In genomic region chr21:44006656-44007055, GRCh38 we compare ENCODE assay signal across 11 cellular contexts. TPM values are rescaled to one million over a fixed set of nuclear protein-coding genes. Genes with fewer than 3 reads are reported as not detected.
DNase-seq lines count a peak whose midpoint lies in the region; ATAC-seq, FAIRE-seq and TF ChIP-seq lines count a peak whose summit lies in the region.
"Had no signal": no experiment of that assay in that cellular context is flagged by ENCODE, and none has a peak within 500 bp of the region (broad histone marks: within the 10 kb centered on the region; RNA-seq: fewer than 3 reads in every experiment).

No MANE protein-coding gene starts in this region.

- peak; percentile 47 for DNase-seq in M059J (ENCODE audit: low read depth)
- no peak for DNase-seq in endothelial cell of umbilical vein (ENCODE audit: low read depth, low spot score)
- no peak for DNase-seq in tibial artery
- DNase-seq in esophagus squamous epithelium (lab: John Stamatoyannopoulos, UW): no peak
- no peak for DNase-seq in NCI-H524 (lab: John Stamatoyannopoulos, UW)
- DNase-seq: anterior cingulate cortex, occipital lobe had no signal

- H3K79me2 ChIP-seq in endothelial cell of umbilical vein (ENCODE audit: control insufficient read depth, insufficient read depth, low read length): no peaks in the 10 kb centered on the region

- dilution Hi-C loops in endothelial cell of umbilical vein (cut with MboI; ENCODE audit: extremely low pct_ligation_motif_present, low sequenced_read_pairs): no loop called here

- H3K36me3 ChIP-seq in endothelial cell of umbilical vein (ENCODE audit: control insufficient read depth in 2 of 2, extremely low read depth in 1 of 2, insufficient read depth in 2 of 2, low read length in 2 of 2): no peaks in the 10 kb centered on the region
- H3K36me3 ChIP-seq in muscle layer of duodenum (ENCODE audit: control insufficient read depth in 1 of 2, insufficient read depth in 2 of 2, low read length in 2 of 2): no peaks in the 10 kb centered on the region
- H3K36me3 ChIP-seq in tibial artery: no peaks in the 10 kb centered on the region
- no peaks in the 10 kb centered on the region for H3K36me3 ChIP-seq in esophagus squamous epithelium

- TF ChIP-seq POLR2A in endothelial cell of umbilical vein (IDR thresholded peaks at IDR 0.05; ENCODE audit: low read depth, low read length): no peak
- no peak for TF ChIP-seq POLR2A in esophagus squamous epithelium (IDR thresholded peaks at IDR 0.05)

- ATAC-seq in HG03571 (IDR thresholded peaks at IDR 0.05; ENCODE audit: unreplicated experiment): no peak
- no peak for ATAC-seq in HG02852 (IDR thresholded peaks at IDR 0.05; ENCODE audit: unreplicated experiment)

- peaks cover 18% of the 10 kb centered on the region for H3K4me1 ChIP-seq in endothelial cell of umbilical vein (ENCODE audit: control insufficient read depth, extremely low read depth, insufficient read depth, low read length)
- H3K4me1 ChIP-seq in muscle layer of duodenum (ENCODE audit: control insufficient read depth in 1 of 2, insufficient read depth in 2 of 2, low read length in 2 of 2): peaks cover 0 to 13% of the 10 kb centered on the region in 2 donors
- peaks cover 0 to 23% (median 14%) of the 10 kb centered on the region in 4 donors for H3K4me1 ChIP-seq in tibial artery
- peaks cover 0 to 9% (median 3%) of the 10 kb centered on the region in 3 donors for H3K4me1 ChIP-seq in esophagus squamous epithelium

- no peaks in the 10 kb centered on the region for H3K9me1 ChIP-seq in endothelial cell of umbilical vein (replicated peaks; ENCODE audit: control insufficient read depth, extremely low read depth, insufficient read depth, low read length)

- intact Hi-C loops in endothelial cell of umbilical vein (cut with micrococcal nuclease): no loop called here
- intact Hi-C loops in tibial artery (cut with DNase I; ENCODE audit: low total_unique reads): no loop called here
- intact Hi-C loops in esophagus squamous epithelium (cut with DNase I): no loop called here

- TF ChIP-seq CTCF in endothelial cell of umbilical vein (IDR thresholded peaks at IDR 0.05; ENCODE audit: extremely low read depth in 1 of 2, insufficient read depth in 1 of 2, low read depth in 1 of 2, low read length in 2 of 2): no peak
- no peak for TF ChIP-seq CTCF in tibial artery (IDR thresholded peaks at IDR 0.05)
- no peak for TF ChIP-seq CTCF in esophagus squamous epithelium (IDR thresholded peaks at IDR 0.05)

- H3K27ac ChIP-seq in endothelial cell of umbilical vein (ENCODE audit: insufficient read depth, low read depth, low read length) (peak overlapping the region; percentile 27), muscle layer of duodenum (ENCODE audit: low read length) (peak overlapping the region; percentile 29), tibial artery (peak overlapping the region; percentile 48 to 61), esophagus squamous epithelium (peak overlapping the region in 1 of 4 donors; percentile 29)

- no peak overlapping the region for H3K4me2 ChIP-seq in endothelial cell of umbilical vein (ENCODE audit: insufficient read depth, low read length)

- no peak for FAIRE-seq in endothelial cell of umbilical vein (lab: Jason Lieb, UNC)
- FAIRE-seq: K562 had no signal

- no peak overlapping the region for H3K4me3 ChIP-seq in endothelial cell of umbilical vein (replicated peaks in 1 of 3; ENCODE audit: insufficient read depth in 1 of 3, low read depth in 1 of 3, low read length in 3 of 3)
- no peak overlapping the region for H3K4me3 ChIP-seq in muscle layer of duodenum (ENCODE audit: low read depth in 1 of 2, low read length in 2 of 2)
- no peak overlapping the region for H3K4me3 ChIP-seq in tibial artery
- H3K4me3 ChIP-seq in esophagus squamous epithelium: no peak overlapping the region
- H3K4me3 ChIP-seq: K562 had no signal

- no peaks in the 10 kb centered on the region for H4K20me1 ChIP-seq in endothelial cell of umbilical vein (replicated peaks; ENCODE audit: control insufficient read depth, extremely low read depth, insufficient read depth, low read length)

- peak overlapping the region; percentile 59 for H2AFZ ChIP-seq in endothelial cell of umbilical vein (ENCODE audit: low read depth, low read length)

- no peak overlapping the region for H3K9ac ChIP-seq in endothelial cell of umbilical vein (replicated peaks; ENCODE audit: extremely low read depth, insufficient read depth, low read length)

- no TSS peak for BruUV-seq in endothelial cell of umbilical vein (replicated peaks; lab: Mats Ljungman, UMichigan)

- CTCF ChIA-PET in endothelial cell of umbilical vein (lab: Charles Lee): interaction anchor here (1.4 kb wide), 1 partner anchor 10 kb away, joined by 4 read pairs; no protein-coding TSS in a partner anchor

- WGBS in esophagus squamous epithelium, 2 donors: 79 to 85% methylated on average over 8 of the region's 8 CpGs

- no peaks in the 10 kb centered on the region for H3K27me3 ChIP-seq in endothelial cell of umbilical vein (ENCODE audit: control insufficient read depth in 2 of 2, insufficient read depth in 2 of 2, low read length in 2 of 2)
- no peaks in the 10 kb centered on the region for H3K27me3 ChIP-seq in muscle layer of duodenum (ENCODE audit: low read depth, low read length)
- no peaks in the 10 kb centered on the region for H3K27me3 ChIP-seq in tibial artery
- no peaks in the 10 kb centered on the region for H3K27me3 ChIP-seq in esophagus squamous epithelium

- POLR2A ChIA-PET in endothelial cell of umbilical vein (lab: Charles Lee): no interaction called here

- H3K9me3 ChIP-seq in endothelial cell of umbilical vein (replicated peaks; ENCODE audit: control insufficient read depth, insufficient read depth, low read length): no peaks in the 10 kb centered on the region
- H3K9me3 ChIP-seq in muscle layer of duodenum (ENCODE audit: control insufficient read depth in 1 of 2, low read length in 2 of 2): no peaks in the 10 kb centered on the region
- H3K9me3 ChIP-seq in tibial artery: no peaks in the 10 kb centered on the region
- no peaks in the 10 kb centered on the region for H3K9me3 ChIP-seq in esophagus squamous epithelium

TF ChIP-seq in endothelial cell of umbilical vein, 7 proteins besides CTCF, POLR2A, EP300 and RAD21:
- TF ChIP-seq JUN (IDR thresholded peaks at IDR 0.05; ENCODE audit: borderline replicate concordance, insufficient read depth, insufficient read length, low read depth): no peak
- TF ChIP-seq EZH2 (IDR thresholded peaks at IDR 0.05; ENCODE audit: borderline replicate concordance, low read depth, low read length, severe bottlenecking): no peak
- no peak for TF ChIP-seq GATA2 (IDR thresholded peaks at IDR 0.05; ENCODE audit: insufficient read depth, insufficient read length, low read depth, low read length)

RNA-seq across cellular contexts. Expression of gene TRAPPC10, which starts 5.5 kb away (rescaled TPM):
- total RNA-seq in M059J (2014; rRNA removed; shearing (Covaris generic)): 18.4 and 33.1 TPM in 2 replicates
- total RNA-seq in endothelial cell of umbilical vein: 33.6 and 44.4 TPM in 2 replicates
- 21.5 and 21.7 TPM in 2 replicates for polyA plus RNA-seq in endothelial cell of umbilical vein
- polyA plus RNA-seq in endothelial cell of umbilical vein (2011; cell fraction: cytosol; rRNA removed): 18.2 and 18.3 TPM in 2 replicates
- polyA plus RNA-seq in endothelial cell of umbilical vein (2011; cell fraction: nucleus; rRNA removed): 77.6 and 78.7 TPM in 2 replicates
- 26.7 and 33.9 TPM in 2 replicates for polyA plus RNA-seq in endothelial cell of umbilical vein (2012)
- polyA minus RNA-seq in endothelial cell of umbilical vein: 50.7 and 64.9 TPM in 2 replicates
- 15.0 TPM for polyA minus RNA-seq in endothelial cell of umbilical vein (2011; cell fraction: cytosol; rRNA and poly(A)+ RNA removed)
- 49.6 and 69.9 TPM in 2 replicates for polyA minus RNA-seq in endothelial cell of umbilical vein (2011; cell fraction: nucleus; rRNA and poly(A)+ RNA removed)
- 10 to 100 TPM; 16.8 to 26.6 (median 20.7) TPM for total RNA-seq in esophagus squamous epithelium
